ENCODE assay signal across 8 cellular contexts in genomic region chr17:42568341-42569111, GRCh38. TPM values are rescaled to one million over a fixed set of nuclear protein-coding genes. Genes with fewer than 3 reads are reported as not detected.
DNase-seq lines count a peak whose midpoint lies in the region; ATAC-seq and TF ChIP-seq lines count a peak whose summit lies in the region.

No MANE protein-coding gene starts in this region.

- H3K9me3 Mint-ChIP-seq in CD4-positive, alpha-beta T cell, result no peaks in the 10 kb centered on the region
- H3K9me3 Mint-ChIP-seq in neural progenitor cell, result no peaks in the 10 kb centered on the region

- no peaks in the 10 kb centered on the region for H4K20me1 ChIP-seq in KMS-11 (ENCODE audit: insufficient read depth)
- no peaks in the 10 kb centered on the region for H4K20me1 ChIP-seq in neural progenitor cell (ENCODE audit: low read depth)

- H3K36me3 Mint-ChIP-seq in CD4-positive, alpha-beta T cell (ENCODE audit: low read depth), result peaks cover 83% of the 10 kb centered on the region
- peaks cover 22% of the 10 kb centered on the region for H3K36me3 Mint-ChIP-seq in neural progenitor cell

- peak overlapping the region; percentile 96 for H3K27ac Mint-ChIP-seq in CD4-positive, alpha-beta T cell
- H3K27ac Mint-ChIP-seq in neural progenitor cell, result no peak overlapping the region

- H3K4me2 ChIP-seq in KMS-11, result peak overlapping the region; percentile 69; the same call in 1 of the 2 replicates
- no peak overlapping the region for H3K4me2 ChIP-seq in neural progenitor cell

- no peaks in the 10 kb centered on the region for H3K27me3 ChIP-seq in CD4-positive, alpha-beta T cell (ENCODE audit: control insufficient read depth, insufficient read depth, low read length)
- H3K27me3 ChIP-seq in KMS-11 (ENCODE audit: insufficient read depth, low read depth) (no peaks in the 10 kb centered on the region), neural progenitor cell (no peaks in the 10 kb centered on the region)

- CTCF ChIA-PET in CD4-positive, alpha-beta T cell (lab: Charles Lee), result interaction anchor here (1.4 to 4.6 kb wide), 2 partner anchors 9 to 18 kb away, joined by 3 to 45 read pairs; partner anchors contain the start of gene PSMC3IP

- TF ChIP-seq CTCF in CD4-positive, alpha-beta T cell (IDR thresholded peaks at IDR 0.05), result no peak
- TF ChIP-seq CTCF in KMS-11 (conservative IDR thresholded peaks at IDR 0.05; ENCODE audit: low read depth, low read length) (no peak), coronary artery (IDR thresholded peaks at IDR 0.05) (no peak), neural progenitor cell (IDR thresholded peaks at IDR 0.05) (no peak)

- H3K27me3 Mint-ChIP-seq in CD4-positive, alpha-beta T cell, result no peaks in the 10 kb centered on the region
- H3K27me3 Mint-ChIP-seq in neural progenitor cell (ENCODE audit: insufficient read depth, low read depth), result peaks cover 3% of the 10 kb centered on the region

- H3K4me1 ChIP-seq in KMS-11 (ENCODE audit: low read depth, poor library complexity, severe bottlenecking) (peaks cover 62% of the 10 kb centered on the region), neural progenitor cell (peaks cover 6% of the 10 kb centered on the region)

- H3K79me2 ChIP-seq in KMS-11 (ENCODE audit: insufficient read depth, low read depth) (peaks cover 22% of the 10 kb centered on the region), neural progenitor cell (ENCODE audit: low read depth) (peaks cover 15% of the 10 kb centered on the region)

- peaks cover 54% of the 10 kb centered on the region for H3F3A ChIP-seq in neural progenitor cell (ENCODE audit: low read depth)

- no peak for ATAC-seq in CD4-positive, alpha-beta T cell (ENCODE audit: poor library complexity)
- ATAC-seq in HG02938 (IDR thresholded peaks at IDR 0.05; ENCODE audit: unreplicated experiment), result no peak

- DNase-seq in CD4-positive, alpha-beta T cell, result no peak
- no peak for DNase-seq in coronary artery (ENCODE audit: low spot score)
- DNase-seq in neural progenitor cell (ENCODE audit: low spot score), result no peak
- DNase-seq in NCI-H1105 treated with DMSO at 0.1 percent for 48 hours (lab: John Stamatoyannopoulos, UW), result no peak
- no peak for DNase-seq in activated gamma-delta T cell treated with Interleukin-2 at 50 U/mL for 16 hours
- DNase-seq in NCI-H82 treated with DMSO at 0.1 percent for 48 hours (lab: John Stamatoyannopoulos, UW; ENCODE audit: unreplicated experiment), result no peak

- H3K9ac ChIP-seq in KMS-11 (no peak overlapping the region), neural progenitor cell (no peak overlapping the region)

- POLR2A ChIA-PET in CD4-positive, alpha-beta T cell (lab: Charles Lee), result interaction anchor here (2.2 to 2.5 kb wide), 2 partner anchors 14 to 40 kb away, joined by 10 to 17 read pairs; partner anchors contain the start of genes RETREG3 and TUBG1

- peak overlapping the region; percentile 97 for H3K4me3 Mint-ChIP-seq in CD4-positive, alpha-beta T cell
- H3K4me3 Mint-ChIP-seq in neural progenitor cell, result peak overlapping the region; percentile 67

- intact Hi-C loops in CD4-positive, alpha-beta T cell (cut with DNase I, micrococcal nuclease), result no loop called here

- H3K9me3 ChIP-seq in CD4-positive, alpha-beta T cell (ENCODE audit: control insufficient read depth, low read length), result no peaks in the 10 kb centered on the region
- no peaks in the 10 kb centered on the region for H3K9me3 ChIP-seq in neural progenitor cell (ENCODE audit: low read depth)

- H3K4me1 Mint-ChIP-seq in CD4-positive, alpha-beta T cell (ENCODE audit: low read depth), result peaks cover 35% of the 10 kb centered on the region
- H3K4me1 Mint-ChIP-seq in neural progenitor cell, result peaks cover 14% of the 10 kb centered on the region

- no peak overlapping the region for H3K4me3 ChIP-seq in KMS-11 (IDR thresholded peaks at IDR 0.05; ENCODE audit: insufficient read depth, low read depth, low read length)
- peak overlapping the region; percentile 87 for H3K4me3 ChIP-seq in coronary artery
- H3K4me3 ChIP-seq in neural progenitor cell, result no peak overlapping the region

- H3K27ac ChIP-seq in CD4-positive, alpha-beta T cell (ENCODE audit: low read depth, low read length), result no peak overlapping the region
- H3K27ac ChIP-seq in KMS-11 (no peak overlapping the region), coronary artery (peak overlapping the region in 1 of 2 donors; percentile 5), neural progenitor cell (no peak overlapping the region)

- H3K36me3 ChIP-seq in KMS-11 (ENCODE audit: insufficient read depth), result peaks cover 11% of the 10 kb centered on the region; the same call in 1 of the 2 replicates
- peaks cover 4% of the 10 kb centered on the region for H3K36me3 ChIP-seq in neural progenitor cell

- H2AFZ ChIP-seq in KMS-11 (ENCODE audit: low read depth) (no peak overlapping the region), neural progenitor cell (replicated peaks) (no peak overlapping the region)

RNA-seq across cellular contexts. Expression of gene MLX, which starts 1.6 kb away (rescaled TPM):
- 10 to 100 TPM; 29.2 to 32.1 TPM for total RNA-seq in CD4-positive, alpha-beta T cell
- 15.8 and 21.3 TPM in 2 replicates for total RNA-seq in neural progenitor cell (ENCODE audit: low replicate concordance)

RNA-seq across cellular contexts. Expression of gene COASY, which starts 6.6 kb away (rescaled TPM):
- 10 to 100 TPM; 37.8 to 40.7 TPM for total RNA-seq in CD4-positive, alpha-beta T cell
- 6.1 and 21.6 TPM in 2 replicates for total RNA-seq in neural progenitor cell (ENCODE audit: low replicate concordance)

RNA-seq across cellular contexts. Expression of gene PSMC3IP, which starts 9.0 kb away (rescaled TPM):
- total RNA-seq in CD4-positive, alpha-beta T cell, result 1 to 10 TPM; 2.6 to 3.4 TPM
- total RNA-seq in neural progenitor cell (ENCODE audit: low replicate concordance), result 22.8 and 23.7 TPM in 2 replicates

RNA-seq across cellular contexts. Expression of gene HSD17B1, which starts 15.8 kb away (rescaled TPM):
- under 1 TPM; 0.80 to 0.81 TPM for total RNA-seq in CD4-positive, alpha-beta T cell
- 2.2 and 2.6 TPM in 2 replicates for total RNA-seq in neural progenitor cell (ENCODE audit: low replicate concordance)

RNA-seq across cellular contexts. Expression of gene NAGLU, which starts 32.5 kb away (rescaled TPM):
- total RNA-seq in CD4-positive, alpha-beta T cell, result 1 to 10 TPM; 7.8 TPM
- total RNA-seq in neural progenitor cell (ENCODE audit: low replicate concordance), result 6.2 and 24.7 TPM in 2 replicates
